Comparison of ENCODE assay signal across 15 cellular contexts in genomic region chr9:113381909-113382411, GRCh38. TPM values are rescaled to one million over a fixed set of nuclear protein-coding genes. Genes with fewer than 3 reads are reported as not detected.
DNase-seq lines count a peak whose midpoint lies in the region; ATAC-seq and TF ChIP-seq lines count a peak whose summit lies in the region.
"Had no signal": no experiment of that assay in that cellular context is flagged by ENCODE, and none has a peak within 500 bp of the region (broad histone marks: within the 10 kb centered on the region; RNA-seq: fewer than 3 reads in every experiment).

No MANE protein-coding gene starts in this region.

- ATAC-seq in esophagus mucosa (peak; percentile 74), GM19035 (IDR thresholded peaks at IDR 0.05; ENCODE audit: unreplicated experiment) (no peak)
- ATAC-seq: activated CD4-positive, alpha-beta T cell treated with anti-CD3 and anti-CD28 coated beads for 36 hours; Panc1 had no signal

- intact Hi-C loops in MCF 10A (cut with micrococcal nuclease), result no loop called here

- peak; percentile 64 to 95 for DNase-seq in T47D (ENCODE audit: low read depth in 1 of 2, low spot score in 1 of 2)
- DNase-seq in MCF 10A (ENCODE audit: unreplicated experiment), result no peak
- no peak for DNase-seq in effector CD4-positive, alpha-beta T cell
- DNase-seq in Ammon's horn (ENCODE audit: low spot score), result no peak
- no peak for DNase-seq in DMS79 (lab: John Stamatoyannopoulos, UW)
- DNase-seq: ACHN; activated CD4-positive, alpha-beta T cell treated with anti-CD3 and anti-CD28 coated beads for 36 hours; activated T-cell treated with anti-CD3 and anti-CD28 coated beads, Interleukin-2, amount 50 U/mL, for 1 hour; stimulated activated CD4-positive, alpha-beta T cell treated with anti-CD3 and anti-CD28 coated beads, Interleukin-4, amount 100 ng/mL, for 24 hours had no signal

- peaks cover 6% of the 10 kb centered on the region for H3K4me1 Mint-ChIP-seq in MCF 10A (ENCODE audit: insufficient read depth, unreplicated experiment)
- H3K4me1 Mint-ChIP-seq in nephron, result peaks cover 14% of the 10 kb centered on the region

- BruUV-seq in MCF 10A (replicated peaks; lab: Mats Ljungman, UMichigan), result no TSS peak

- H3K36me3 Mint-ChIP-seq in MCF 10A (ENCODE audit: insufficient read depth, unreplicated experiment) (no peaks in the 10 kb centered on the region), nephron (ENCODE audit: low read depth) (peaks cover 8% of the 10 kb centered on the region)

- TF ChIP-seq CTCF in MCF 10A (IDR thresholded peaks at IDR 0.05; ENCODE audit: unreplicated experiment), result no peak
- TF ChIP-seq CTCF in nephron (IDR thresholded peaks at IDR 0.05; ENCODE audit: unreplicated experiment in 3 of 3), result no peak

- H3K27ac Mint-ChIP-seq in MCF 10A (ENCODE audit: low read depth, unreplicated experiment) (no peak overlapping the region), nephron (peak overlapping the region; percentile 84 to 99 (median 86))
- H3K27ac Mint-ChIP-seq: activated CD4-positive, alpha-beta T cell treated with anti-CD3 and anti-CD28 coated beads for 36 hours had no signal

- H3K9me3 Mint-ChIP-seq in MCF 10A (ENCODE audit: unreplicated experiment) (no peaks in the 10 kb centered on the region), nephron (no peaks in the 10 kb centered on the region)

- CTCF ChIA-PET in MCF 10A (lab: Yijun Ruan, JAX), result no interaction called here

- in situ Hi-C loops in T47D (cut with HindIII; ENCODE audit: low pct_unique_long_range_greater_than_20kb, low sequenced_read_pairs), result no loop called here

- POLR2A ChIA-PET in MCF 10A (lab: Yijun Ruan, JAX), result no interaction called here

- H3K4me3 Mint-ChIP-seq in MCF 10A (ENCODE audit: unreplicated experiment) (no peak overlapping the region), nephron (peak overlapping the region in 1 of 3 experiments; percentile 21)
- H3K4me3 Mint-ChIP-seq: activated CD4-positive, alpha-beta T cell treated with anti-CD3 and anti-CD28 coated beads for 36 hours had no signal

- no peaks in the 10 kb centered on the region for H3K27me3 Mint-ChIP-seq in MCF 10A (ENCODE audit: insufficient read depth, unreplicated experiment)
- no peaks in the 10 kb centered on the region for H3K27me3 Mint-ChIP-seq in nephron (ENCODE audit: low read depth)
- H3K27me3 Mint-ChIP-seq: activated CD4-positive, alpha-beta T cell treated with anti-CD3 and anti-CD28 coated beads for 36 hours had no signal

RNA-seq across cellular contexts. Expression of gene HDHD3, which starts 5.2 kb away (rescaled TPM):
- 10.1 and 11.5 TPM in 2 replicates for total RNA-seq in MCF 10A (2022)
- 41.2 TPM for total RNA-seq in esophagus mucosa

RNA-seq across cellular contexts. Expression of gene ALAD, which starts 19.1 kb away (rescaled TPM):
- total RNA-seq in MCF 10A (2022) (6.6 and 7.8 TPM in 2 replicates), esophagus mucosa (55.2 TPM)

RNA-seq across cellular contexts. Expression of gene POLE3, which starts 28.5 kb away (rescaled TPM):
- 51.8 and 54.0 TPM in 2 replicates for total RNA-seq in MCF 10A (2022)
- 39.7 TPM for total RNA-seq in esophagus mucosa

RNA-seq across cellular contexts. Expression of gene C9orf43, which starts 28.6 kb away (rescaled TPM):
- total RNA-seq in MCF 10A (2022), result 0.84 and 1.1 TPM in 2 replicates
- 0.36 TPM for total RNA-seq in esophagus mucosa
- total RNA-seq: right atrium auricular region had no signal

RNA-seq across cellular contexts. Expression of gene BSPRY, which starts 32.6 kb away (rescaled TPM):
- total RNA-seq in MCF 10A (2022) (0.17 and 0.21 TPM in 2 replicates), esophagus mucosa (37.6 TPM)
- total RNA-seq: glomerular endothelial cell had no signal

Comparison
In these comparisons a context has a peak if more than half of its experiments do, and no peak if none do; other contexts are left out.
1. DNase-seq: peak in T47D (2 of 2); none in MCF 10A (single experiment), effector CD4-positive, alpha-beta T cell (single experiment), Ammon's horn (single experiment) and DMS79 (single experiment).